11 cellular contexts compared by ENCODE assay signal in the genomic region with DNA sequence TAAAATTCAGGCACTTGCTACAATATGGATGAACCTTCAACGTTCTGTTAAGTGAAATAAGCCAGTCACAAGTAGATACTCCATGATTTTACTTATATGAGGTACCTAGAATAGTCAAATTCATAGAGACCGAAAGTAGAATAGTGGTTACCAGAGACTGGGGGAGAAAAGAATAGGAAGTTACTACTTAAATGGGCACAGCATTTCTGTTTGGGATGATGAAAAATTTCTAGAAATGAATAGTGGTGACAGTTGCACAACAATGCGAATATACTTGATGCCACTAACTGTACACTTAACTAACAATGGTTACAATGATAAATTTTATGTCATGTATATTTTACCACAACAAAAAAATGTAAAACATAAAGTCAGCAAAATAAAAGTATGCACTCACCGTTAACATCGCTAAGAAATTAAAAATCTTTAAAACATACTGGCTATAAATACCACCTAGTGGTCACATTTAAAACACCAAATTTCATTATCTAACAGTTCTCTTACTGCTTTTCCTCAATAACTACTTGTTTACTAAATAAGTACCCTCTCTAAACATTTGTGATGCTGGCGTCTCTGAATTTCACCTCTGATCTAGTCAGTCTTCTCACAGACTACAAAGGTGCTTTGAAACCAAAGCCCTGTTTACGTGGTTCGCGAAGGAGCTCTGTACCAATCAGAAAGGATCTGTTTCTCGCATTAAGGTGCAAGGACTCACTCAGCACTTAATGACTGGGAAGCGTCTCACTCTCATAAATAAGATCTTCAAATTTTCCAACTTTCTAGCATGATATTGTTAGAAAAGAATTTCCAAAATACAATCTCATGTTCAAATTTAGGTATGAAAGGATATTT. TPM values are rescaled to one million over a fixed set of nuclear protein-coding genes. Genes with fewer than 3 reads are reported as not detected.
A peak's percentile ranks its signal among the peaks of the same experiment; 100 is the strongest.
DNase-seq lines count a peak whose midpoint lies in the region; ATAC-seq and TF ChIP-seq lines count a peak whose summit lies in the region.
"Had no signal": no experiment of that assay in that cellular context is flagged by ENCODE, and none has a peak within 500 bp of the region (broad histone marks: within the 10 kb centered on the region; RNA-seq: fewer than 3 reads in every experiment).

No MANE protein-coding gene starts in this region.

- no peak overlapping the region for H3K9ac ChIP-seq in colonic mucosa (ENCODE audit: low read depth in 2 of 2, low read length in 2 of 2)

- 71 to 77% (median 73%) methylated on average over 11 of the region's 11 CpGs for WGBS in psoas muscle, 3 donors

- H3K27me3 ChIP-seq in colonic mucosa, result no peaks in the 10 kb centered on the region
- H3K27me3 ChIP-seq in psoas muscle (ENCODE audit: insufficient read depth in 3 of 3, low read length in 2 of 3), result no peaks in the 10 kb centered on the region

- H3K9me3 ChIP-seq in colonic mucosa (no peaks in the 10 kb centered on the region), psoas muscle (no peaks in the 10 kb centered on the region)

- H3K4me3 ChIP-seq in colonic mucosa, result no peak overlapping the region
- H3K4me3 ChIP-seq in psoas muscle, result no peak overlapping the region
- H3K4me3 ChIP-seq: skin epidermis had no signal

- intact Hi-C loops in colonic mucosa (cut with DNase I), result loop anchor here (10.0 kb wide), 1 partner anchor 330 kb away; no protein-coding TSS in a partner anchor
- intact Hi-C loops in psoas muscle (cut with DNase I), result no loop called here

- ATAC-seq in psoas muscle, result no peak
- ATAC-seq in HG03439 (IDR thresholded peaks at IDR 0.05; ENCODE audit: unreplicated experiment), result no peak

- TF ChIP-seq CTCF in colonic mucosa (IDR thresholded peaks at IDR 0.05), result peak; percentile 40
- TF ChIP-seq CTCF in psoas muscle (IDR thresholded peaks at IDR 0.05), result peak; percentile 30

- no peaks in the 10 kb centered on the region for H3K36me3 ChIP-seq in colonic mucosa
- H3K36me3 ChIP-seq in psoas muscle (ENCODE audit: insufficient read depth in 1 of 2, low read depth in 1 of 2), result peaks cover 0 to 6% of the 10 kb centered on the region in 2 donors

- H3K27ac ChIP-seq in colonic mucosa, result no peak overlapping the region
- H3K27ac ChIP-seq in psoas muscle, result no peak overlapping the region
- H3K27ac ChIP-seq: skin epidermis had no signal

- DNase-seq in NCI-H2107 treated with DMSO at 0.1 percent for 48 hours (lab: John Stamatoyannopoulos, UW; ENCODE audit: unreplicated experiment) (peak; percentile 4), NCI-H2107 (lab: John Stamatoyannopoulos, UW) (no peak), NAMALWA (ENCODE audit: low spot score) (peak; percentile 30), colonic mucosa (no peak), psoas muscle (no peak), T-helper 9 cell (no peak), NCI-H187 (lab: John Stamatoyannopoulos, UW) (no peak)
- DNase-seq: amygdala had no signal

- H3K4me1 ChIP-seq in colonic mucosa, result no peaks in the 10 kb centered on the region
- no peaks in the 10 kb centered on the region for H3K4me1 ChIP-seq in psoas muscle

RNA-seq across cellular contexts. Expression of gene KIF3A, which starts 22.7 kb away (rescaled TPM):
- 1 to 10 TPM; 4.0 to 5.2 TPM for total RNA-seq in colonic mucosa
- 1 to 10 TPM; 3.6 to 5.8 (median 4.8) TPM for total RNA-seq in psoas muscle
- polyA plus RNA-seq in psoas muscle, result 1 to 10 TPM; 2.5 to 8.0 (median 2.9) TPM

RNA-seq across cellular contexts. Expression of gene CCNI2, which starts 32.5 kb away (rescaled TPM):
- total RNA-seq in colonic mucosa (10 to 100 TPM in 1 of 2 donors, 1 to 10 TPM in 1; 7.1 to 22.9 TPM), psoas muscle (not detected)
- not detected for polyA plus RNA-seq in psoas muscle

RNA-seq across cellular contexts. Expression of gene IL4, which starts 40.9 kb away (rescaled TPM):
- not detected for total RNA-seq in colonic mucosa
- total RNA-seq in psoas muscle, result not detected
- polyA plus RNA-seq in psoas muscle, result not detected

RNA-seq across cellular contexts. Expression of gene IL13, which starts 56.7 kb away (rescaled TPM):
- not detected for total RNA-seq in colonic mucosa
- total RNA-seq in psoas muscle, result not detected
- not detected for polyA plus RNA-seq in psoas muscle
- polyA plus RNA-seq: CD4-positive, CD25-positive, alpha-beta regulatory T cell had no signal

Comparison
In these comparisons a context has a peak if more than half of its experiments do, and no peak if none do; other contexts are left out.
1. DNase-seq: peak in NCI-H2107 treated with DMSO at 0.1 percent for 48 hours (single experiment) and NAMALWA (single experiment); none in NCI-H2107 (single experiment), colonic mucosa (single experiment), psoas muscle (0 of 2), T-helper 9 cell (single experiment) and NCI-H187 (0 of 2).
2. RNA of gene CCNI2, which starts 32.5 kb away (total RNA-seq): 7.1 to 22.9 TPM in colonic mucosa; not detected in psoas muscle; every median in the first group is over 4 times any median in the second.